31 cellular contexts compared by ENCODE assay signal in the genomic region with DNA sequence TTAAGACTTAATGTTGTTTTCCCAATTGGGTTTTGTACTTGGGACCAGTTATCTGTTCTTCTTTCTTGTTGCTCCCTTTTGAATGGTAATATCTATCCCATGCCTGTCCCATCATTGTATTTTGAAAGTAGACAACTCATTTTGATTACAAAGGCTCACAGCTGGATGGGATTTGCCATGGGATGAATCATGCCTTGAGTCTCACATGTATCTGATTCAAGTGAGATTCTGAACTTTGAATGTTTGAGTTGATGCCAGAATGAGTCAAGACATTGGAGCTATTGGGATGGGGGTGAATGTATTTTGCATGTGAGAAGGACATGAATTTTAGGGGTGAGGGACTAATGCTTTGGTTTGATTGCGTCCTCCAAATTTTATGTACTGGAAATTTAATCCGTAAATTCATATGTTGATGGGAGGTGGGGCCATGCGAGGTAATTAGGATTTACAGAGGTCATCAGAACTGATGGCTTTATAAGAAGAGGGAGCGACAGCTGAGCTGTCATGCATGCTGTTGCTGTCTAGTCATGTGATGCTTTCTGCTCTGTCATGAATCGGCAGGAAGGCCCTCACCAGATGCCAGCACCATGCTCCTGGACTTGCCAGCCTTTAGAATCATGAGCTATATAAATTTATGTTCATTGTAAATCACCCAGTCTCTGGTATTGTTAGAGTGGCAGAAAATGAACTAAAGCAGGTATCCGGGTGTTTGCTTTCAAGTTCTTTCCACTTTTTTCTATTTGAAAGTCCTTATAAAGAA.
DNase-seq lines count a peak whose midpoint lies in the region; ATAC-seq and TF ChIP-seq lines count a peak whose summit lies in the region.
"Had no signal": no experiment of that assay in that cellular context is flagged by ENCODE, and none has a peak within 500 bp of the region (broad histone marks: within the 10 kb centered on the region; RNA-seq: fewer than 3 reads in every experiment).

No MANE protein-coding gene starts in this region.

- no peaks in the 10 kb centered on the region for H3K36me3 ChIP-seq in left ventricle myocardium inferior
- H3K36me3 ChIP-seq: cardiac muscle cell, pancreas, thoracic aorta had no signal

- intact Hi-C loops in left ventricle myocardium inferior (cut with micrococcal nuclease): no loop called here

- ATAC-seq in foreskin keratinocyte: peak; percentile 90
- ATAC-seq: activated CD8-positive, alpha-beta T cell treated with anti-CD3 and anti-CD28 coated beads, Interleukin-2, amount 10 ng/mL, durations not matched to agents 7 days and 5 days; CD8-positive, alpha-beta T cell; effector memory CD8-positive, alpha-beta T cell; Panc1; pancreas; stimulated activated naive CD8-positive, alpha-beta T cell treated with anti-CD3 and anti-CD28 coated beads, Interleukin-15, Interleukin-2, amounts not matched to agents 100 U/mL and 50 U/mL, for 24 hours had no signal

- H3K9me3 ChIP-seq in left ventricle myocardium inferior (replicated peaks): peaks cover 11% of the 10 kb centered on the region
- H3K9me3 ChIP-seq: pancreas, thoracic aorta had no signal

- H3K27ac ChIP-seq in foreskin keratinocyte (no peak overlapping the region), left ventricle myocardium inferior (replicated peaks) (no peak overlapping the region), caudate nucleus (ENCODE audit: low read depth, low read length) (no peak overlapping the region)
- H3K27ac ChIP-seq: cardiac muscle cell, pancreas, thoracic aorta, VCaP had no signal

- no peaks in the 10 kb centered on the region for H3K27me3 ChIP-seq in foreskin keratinocyte
- H3K27me3 ChIP-seq in left ventricle myocardium inferior (ENCODE audit: low read depth): peaks cover 19% of the 10 kb centered on the region
- H3K27me3 ChIP-seq: cardiac muscle cell, pancreas had no signal

- DNase-seq in AG08395 (ENCODE audit: low spot score) (peak; percentile 37), RKO (ENCODE audit: low spot score) (peak; percentile 43), epithelial cell of esophagus (ENCODE audit: low read depth) (peak; percentile 75), foreskin keratinocyte (peak; percentile 84 to 94), GOT3 (lab: John Stamatoyannopoulos, UW) (no peak), left ventricle myocardium inferior (no peak), caudate nucleus (lab: John Stamatoyannopoulos, UW) (no peak)
- DNase-seq in stimulated activated naive CD4-positive, alpha-beta T cell treated with Interleukin-2 at 50 U/mL for 16 hours (lab: John Stamatoyannopoulos, UW): no peak
- DNase-seq: activated CD4-positive, alpha-beta T cell treated with anti-CD3 and anti-CD28 coated beads for 4 hours; activated CD8-positive, alpha-beta T cell treated with anti-CD3 and anti-CD28 coated beads, Interleukin-2, amount 10 ng/mL, durations not matched to agents 7 days and 5 days; activated naive CD4-positive, alpha-beta T cell treated with anti-CD3 and anti-CD28 coated beads, Interleukin-2, amount 50 U/mL, for 16 hours; AML-193; CD8-positive, alpha-beta T cell; effector memory CD8-positive, alpha-beta T cell; H7; hypothalamus; Kasumi-1; mesendoderm; NCI-H2107; NCI-H345; NCI-H69; pancreas; retina; small intestine; stimulated activated naive CD8-positive, alpha-beta T cell treated with anti-CD3 and anti-CD28 coated beads, Interleukin-15, Interleukin-2, amounts not matched to agents 100 U/mL and 50 U/mL, for 24 hours; SW 1271; T-helper 9 cell had no signal

- H3K4me1 ChIP-seq in foreskin keratinocyte (no peaks in the 10 kb centered on the region), left ventricle myocardium inferior (no peaks in the 10 kb centered on the region)
- H3K4me1 ChIP-seq: pancreas had no signal

- no peak overlapping the region for H3K4me3 ChIP-seq in epithelial cell of esophagus (ENCODE audit: low read length)
- no peak overlapping the region for H3K4me3 ChIP-seq in left ventricle myocardium inferior
- H3K4me3 ChIP-seq: cardiac muscle cell, pancreas, thoracic aorta had no signal

- TF ChIP-seq CTCF in epithelial cell of esophagus (IDR thresholded peaks at IDR 0.05; ENCODE audit: insufficient read depth, low read depth, low read length, missing control alignments) (no peak), foreskin keratinocyte (conservative IDR thresholded peaks at IDR 0.05) (no peak), left ventricle myocardium inferior (IDR thresholded peaks at IDR 0.05; ENCODE audit: borderline replicate concordance) (no peak)

Comparison
In these comparisons a context has a peak if more than half of its experiments do, and no peak if none do; other contexts are left out.
1. DNase-seq: peak in AG08395 (single experiment), RKO (single experiment), epithelial cell of esophagus (single experiment) and foreskin keratinocyte (2 of 2); none in GOT3 (single experiment), left ventricle myocardium inferior (single experiment), stimulated activated naive CD4-positive, alpha-beta T cell treated with Interleukin-2 at 50 U/mL for 16 hours (single experiment) and caudate nucleus (0 of 61).